27 cellular contexts compared by ENCODE assay signal in genomic region chr9:118183571-118183970, GRCh38.
"Had no signal": no experiment of that assay in that cellular context is flagged by ENCODE, and none has a peak within 500 bp of the region (broad histone marks: within the 10 kb centered on the region; RNA-seq: fewer than 3 reads in every experiment).

No MANE protein-coding gene starts in this region.

- H3K27ac ChIP-seq: ascending aorta, brain microvascular endothelial cell, cardiac muscle cell, Peyer's patch, SJSA1 had no signal

- DNase-seq: activated CD4-positive, alpha-beta T cell treated with anti-CD3 and anti-CD28 coated beads for 48 hours; activated CD4-positive, alpha-beta T cell treated with anti-CD3 and anti-CD28 coated beads, Interleukin-2, amount 50 U/mL, for 4 hours; activated CD4-positive, CD25-positive, alpha-beta regulatory T cell treated with anti-CD3 and anti-CD28 coated beads, Interleukin-2, amount 50 U/mL, for 72 hours; activated CD8-positive, alpha-beta memory T cell treated with anti-CD3 and anti-CD28 coated beads, Interleukin-2, amount 50 U/mL, for 48 hours; activated CD8-positive, alpha-beta T cell treated with anti-CD3 and anti-CD28 coated beads, Interleukin-2, amount 10 ng/mL, durations not matched to agents 7 days and 5 days; activated naive CD8-positive, alpha-beta T cell treated with anti-CD3 and anti-CD28 coated beads, Interleukin-2, amount 50 U/mL, for 24 hours; activated T-cell treated with anti-CD3 and anti-CD28 coated beads, Interleukin-2, amount 50 U/mL, for 1 hour; amniotic stem cell; brain microvascular endothelial cell; Kasumi-1; KBM-7; MV-4-11; NCI-H1092 treated with DMSO at 0.1 percent for 48 hours; NCI-H1417 treated with DMSO at 0.1 percent for 48 hours; NCI-H1694 treated with DMSO at 0.1 percent for 48 hours; NCI-H2029 treated with DMSO at 0.1 percent for 48 hours; NCI-H510A treated with DMSO at 0.1 percent for 48 hours; NCI-H69; NK-92 treated with Interleukin-12 subunit alpha and Interleukin-12 subunit beta, amount 100 ng/mL, for 24 hours; OCI-M1; Peyer's patch; SHP77 had no signal

- H3K36me3 ChIP-seq: ascending aorta, brain microvascular endothelial cell, cardiac muscle cell, Peyer's patch, SJSA1 had no signal

- H3K9me3 ChIP-seq: ascending aorta, Peyer's patch, SJSA1 had no signal

- H3K4me3 ChIP-seq: ascending aorta, cardiac muscle cell, Peyer's patch, SJSA1 had no signal

- H3K4me1 ChIP-seq: ascending aorta, Peyer's patch, SJSA1 had no signal

- H3K27me3 ChIP-seq: ascending aorta, brain microvascular endothelial cell, cardiac muscle cell, Peyer's patch, SJSA1 had no signal

- ATAC-seq: activated CD8-positive, alpha-beta T cell treated with anti-CD3 and anti-CD28 coated beads, Interleukin-2, amount 10 ng/mL, durations not matched to agents 7 days and 5 days; activated naive CD4-positive, alpha-beta T cell treated with anti-CD3 and anti-CD28 coated beads, Interleukin-2, amount 50 U/mL, for 72 hours; activated naive CD8-positive, alpha-beta T cell treated with anti-CD3 and anti-CD28 coated beads, Interleukin-2, amount 50 U/mL, for 24 hours; WTC11 had no signal
